In genomic region chr11:116709970-116710369, GRCh38 we compare ENCODE assay signal across 28 cellular contexts.
"Had no signal": no experiment of that assay in that cellular context is flagged by ENCODE, and none has a peak within 500 bp of the region (broad histone marks: within the 10 kb centered on the region; RNA-seq: fewer than 3 reads in every experiment).

No MANE protein-coding gene starts in this region.

- H3K4me1 Mint-ChIP-seq: activated CD4-positive, alpha-beta T cell treated with anti-CD3 and anti-CD28 coated beads, Interleukin-2, amount 10 ng/mL, durations not matched to agents 7 days and 5 days; nephron had no signal

- H3K4me1 ChIP-seq: pancreas, prostate gland, sigmoid colon, suprapubic skin, tibial nerve had no signal

- H3K27ac Mint-ChIP-seq: activated CD4-positive, alpha-beta T cell treated with anti-CD3 and anti-CD28 coated beads, Interleukin-2, amount 10 ng/mL, durations not matched to agents 7 days and 5 days; activated CD8-positive, alpha-beta T cell treated with anti-CD3 and anti-CD28 coated beads for 36 hours; activated naive CD4-positive, alpha-beta T cell treated with anti-CD3 and anti-CD28 coated beads, Interleukin-2, amount 50 U/mL, for 72 hours; activated T-helper 2 cell treated with anti-CD3 and anti-CD28 coated beads, Interferon-gamma antibody, Interleukin-2, Interleukin-4, amounts not matched to agents 10 μg/mL and 5 μg/mL and 100 μg/mL, durations not matched to agents 14 hours and 24 hours and 36 hours; effector memory CD8-positive, alpha-beta T cell; nephron; T-helper 17 cell had no signal

- H3K36me3 Mint-ChIP-seq: activated naive CD4-positive, alpha-beta T cell treated with anti-CD3 and anti-CD28 coated beads, Interleukin-2, amount 50 U/mL, for 72 hours had no signal

- H3K36me3 ChIP-seq: left ventricle myocardium inferior, pancreas, prostate gland, sigmoid colon, suprapubic skin, tibial nerve, WERI-Rb-1 had no signal

- H3K4me3 Mint-ChIP-seq: activated CD4-positive, alpha-beta T cell treated with anti-CD3 and anti-CD28 coated beads, Interleukin-2, amount 10 ng/mL, durations not matched to agents 7 days and 5 days; activated CD8-positive, alpha-beta T cell treated with anti-CD3 and anti-CD28 coated beads for 36 hours; activated T-cell treated with anti-CD3 and anti-CD28 coated beads, Interleukin-2, amount 50 U/mL, for 4 hours; effector memory CD8-positive, alpha-beta T cell; nephron; T-helper 17 cell had no signal

- H3K4me2 ChIP-seq: SK-N-SH, smooth muscle cell had no signal

- H3K9ac ChIP-seq: SK-N-SH had no signal

- DNase-seq: activated CD4-positive, alpha-beta T cell treated with anti-CD3 and anti-CD28 coated beads, Interleukin-2, amount 10 ng/mL, durations not matched to agents 7 days and 5 days; activated CD4-positive, CD25-positive, alpha-beta regulatory T cell treated with anti-CD3 and anti-CD28 coated beads, Interleukin-2, amount 50 U/mL, for 72 hours; activated CD8-positive, alpha-beta T cell treated with anti-CD3 and anti-CD28 coated beads for 36 hours; activated naive CD4-positive, alpha-beta T cell; activated T-cell treated with anti-CD3 and anti-CD28 coated beads, Interleukin-2, amount 50 U/mL, for 4 hours; cerebellar nuclear complex; effector memory CD8-positive, alpha-beta T cell; head of caudate nucleus; hypothalamus; islet precursor cell; left ventricle myocardium inferior; mucosa of descending colon; nucleus accumbens; sigmoid colon; SK-N-SH; stimulated activated naive CD4-positive, alpha-beta T cell; T-helper 17 cell; T1000; WERI-Rb-1 had no signal

- H3K27ac ChIP-seq: coronary artery, left ventricle myocardium inferior, pancreas, prostate gland, sigmoid colon, suprapubic skin, tibial nerve, WERI-Rb-1 had no signal

- H3K4me3 ChIP-seq: coronary artery, left ventricle myocardium inferior, mucosa of descending colon, pancreas, prostate gland, sigmoid colon, smooth muscle cell, suprapubic skin, tibial nerve had no signal

- H3K27me3 ChIP-seq: pancreas had no signal

- H3K9me3 ChIP-seq: mucosa of descending colon, pancreas, prostate gland, sigmoid colon, SK-N-SH, suprapubic skin, tibial nerve had no signal

- H3K9me3 Mint-ChIP-seq: activated CD4-positive, alpha-beta T cell treated with anti-CD3 and anti-CD28 coated beads, Interleukin-2, amount 10 ng/mL, durations not matched to agents 7 days and 5 days; activated CD8-positive, alpha-beta T cell treated with anti-CD3 and anti-CD28 coated beads for 36 hours; activated naive CD4-positive, alpha-beta T cell treated with anti-CD3 and anti-CD28 coated beads, Interleukin-2, amount 50 U/mL, for 72 hours; activated T-cell treated with anti-CD3 and anti-CD28 coated beads, Interleukin-2, amount 50 U/mL, for 4 hours; activated T-helper 2 cell treated with anti-CD3 and anti-CD28 coated beads, Interferon-gamma antibody, Interleukin-2, Interleukin-4, amounts not matched to agents 10 μg/mL and 5 μg/mL and 100 μg/mL, durations not matched to agents 14 hours and 24 hours and 36 hours; effector memory CD8-positive, alpha-beta T cell; nephron had no signal

- ATAC-seq: activated CD8-positive, alpha-beta T cell treated with anti-CD3 and anti-CD28 coated beads for 36 hours; activated naive CD4-positive, alpha-beta T cell treated with anti-CD3 and anti-CD28 coated beads, Interleukin-2, amount 50 U/mL, for 72 hours; activated T-cell treated with anti-CD3 and anti-CD28 coated beads, Interleukin-2, amount 50 U/mL, for 4 hours; effector memory CD8-positive, alpha-beta T cell; mucosa of descending colon; pancreas; T-helper 17 cell had no signal
